2 cellular contexts compared by ENCODE assay signal in the genomic region with DNA sequence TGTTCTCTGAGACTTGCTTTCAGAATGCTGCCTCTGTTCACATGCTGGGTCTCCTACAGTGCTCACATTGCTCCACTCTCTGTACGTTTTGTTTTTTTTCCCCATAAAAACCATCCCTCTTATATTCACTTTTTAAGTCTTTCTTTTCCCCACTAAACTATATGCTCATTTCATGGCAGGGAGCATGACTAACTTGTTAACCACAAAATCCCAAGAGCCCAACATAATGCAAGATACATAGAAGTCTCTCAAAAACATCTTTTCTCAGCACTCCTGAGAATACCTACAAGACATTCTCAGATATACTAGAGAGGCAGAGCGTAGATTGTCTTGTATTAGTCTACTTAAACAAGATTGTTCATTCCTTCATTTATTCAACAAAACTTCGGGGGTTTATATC.
TF ChIP-seq lines count a peak whose summit lies in the region.

No MANE protein-coding gene starts in this region.

TF ChIP-seq in HepG2, 621 proteins besides CTCF, POLR2A, EP300 and RAD21 (continued from another document):
- TF ChIP-seq ZNF607 (CRISPR knock-in tag; IDR thresholded peaks at IDR 0.05; ENCODE audit: borderline replicate concordance) (no peak), MBNL3 (CRISPR knock-in tag; conservative IDR thresholded peaks at IDR 0.05) (no peak), ISX (CRISPR knock-in tag; conservative IDR thresholded peaks at IDR 0.05) (no peak), ZNF251 (CRISPR knock-in tag; IDR thresholded peaks at IDR 0.05) (no peak), POLR2AphosphoS2 (IDR thresholded peaks at IDR 0.05; ENCODE audit: low read depth, low read length) (no peak)

TF ChIP-seq in GM23338, 12 proteins besides CTCF, POLR2A, EP300 and RAD21 (continued from another document):
- TF ChIP-seq, protein P1, sequence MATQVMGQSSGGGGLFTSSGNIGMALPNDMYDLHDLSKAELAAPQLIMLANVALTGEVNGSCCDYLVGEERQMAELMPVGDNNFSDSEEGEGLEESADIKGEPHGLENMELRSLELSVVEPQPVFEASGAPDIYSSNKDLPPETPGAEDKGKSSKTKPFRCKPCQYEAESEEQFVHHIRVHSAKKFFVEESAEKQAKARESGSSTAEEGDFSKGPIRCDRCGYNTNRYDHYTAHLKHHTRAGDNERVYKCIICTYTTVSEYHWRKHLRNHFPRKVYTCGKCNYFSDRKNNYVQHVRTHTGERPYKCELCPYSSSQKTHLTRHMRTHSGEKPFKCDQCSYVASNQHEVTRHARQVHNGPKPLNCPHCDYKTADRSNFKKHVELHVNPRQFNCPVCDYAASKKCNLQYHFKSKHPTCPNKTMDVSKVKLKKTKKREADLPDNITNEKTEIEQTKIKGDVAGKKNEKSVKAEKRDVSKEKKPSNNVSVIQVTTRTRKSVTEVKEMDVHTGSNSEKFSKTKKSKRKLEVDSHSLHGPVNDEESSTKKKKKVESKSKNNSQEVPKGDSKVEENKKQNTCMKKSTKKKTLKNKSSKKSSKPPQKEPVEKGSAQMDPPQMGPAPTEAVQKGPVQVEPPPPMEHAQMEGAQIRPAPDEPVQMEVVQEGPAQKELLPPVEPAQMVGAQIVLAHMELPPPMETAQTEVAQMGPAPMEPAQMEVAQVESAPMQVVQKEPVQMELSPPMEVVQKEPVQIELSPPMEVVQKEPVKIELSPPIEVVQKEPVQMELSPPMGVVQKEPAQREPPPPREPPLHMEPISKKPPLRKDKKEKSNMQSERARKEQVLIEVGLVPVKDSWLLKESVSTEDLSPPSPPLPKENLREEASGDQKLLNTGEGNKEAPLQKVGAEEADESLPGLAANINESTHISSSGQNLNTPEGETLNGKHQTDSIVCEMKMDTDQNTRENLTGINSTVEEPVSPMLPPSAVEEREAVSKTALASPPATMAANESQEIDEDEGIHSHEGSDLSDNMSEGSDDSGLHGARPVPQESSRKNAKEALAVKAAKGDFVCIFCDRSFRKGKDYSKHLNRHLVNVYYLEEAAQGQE (IDR thresholded peaks at IDR 0.05; ENCODE audit: unreplicated experiment), result no peak
- TF ChIP-seq POLR2AphosphoS5 (IDR thresholded peaks at IDR 0.05; ENCODE audit: low read depth), result no peak
- TF ChIP-seq, protein P2, sequence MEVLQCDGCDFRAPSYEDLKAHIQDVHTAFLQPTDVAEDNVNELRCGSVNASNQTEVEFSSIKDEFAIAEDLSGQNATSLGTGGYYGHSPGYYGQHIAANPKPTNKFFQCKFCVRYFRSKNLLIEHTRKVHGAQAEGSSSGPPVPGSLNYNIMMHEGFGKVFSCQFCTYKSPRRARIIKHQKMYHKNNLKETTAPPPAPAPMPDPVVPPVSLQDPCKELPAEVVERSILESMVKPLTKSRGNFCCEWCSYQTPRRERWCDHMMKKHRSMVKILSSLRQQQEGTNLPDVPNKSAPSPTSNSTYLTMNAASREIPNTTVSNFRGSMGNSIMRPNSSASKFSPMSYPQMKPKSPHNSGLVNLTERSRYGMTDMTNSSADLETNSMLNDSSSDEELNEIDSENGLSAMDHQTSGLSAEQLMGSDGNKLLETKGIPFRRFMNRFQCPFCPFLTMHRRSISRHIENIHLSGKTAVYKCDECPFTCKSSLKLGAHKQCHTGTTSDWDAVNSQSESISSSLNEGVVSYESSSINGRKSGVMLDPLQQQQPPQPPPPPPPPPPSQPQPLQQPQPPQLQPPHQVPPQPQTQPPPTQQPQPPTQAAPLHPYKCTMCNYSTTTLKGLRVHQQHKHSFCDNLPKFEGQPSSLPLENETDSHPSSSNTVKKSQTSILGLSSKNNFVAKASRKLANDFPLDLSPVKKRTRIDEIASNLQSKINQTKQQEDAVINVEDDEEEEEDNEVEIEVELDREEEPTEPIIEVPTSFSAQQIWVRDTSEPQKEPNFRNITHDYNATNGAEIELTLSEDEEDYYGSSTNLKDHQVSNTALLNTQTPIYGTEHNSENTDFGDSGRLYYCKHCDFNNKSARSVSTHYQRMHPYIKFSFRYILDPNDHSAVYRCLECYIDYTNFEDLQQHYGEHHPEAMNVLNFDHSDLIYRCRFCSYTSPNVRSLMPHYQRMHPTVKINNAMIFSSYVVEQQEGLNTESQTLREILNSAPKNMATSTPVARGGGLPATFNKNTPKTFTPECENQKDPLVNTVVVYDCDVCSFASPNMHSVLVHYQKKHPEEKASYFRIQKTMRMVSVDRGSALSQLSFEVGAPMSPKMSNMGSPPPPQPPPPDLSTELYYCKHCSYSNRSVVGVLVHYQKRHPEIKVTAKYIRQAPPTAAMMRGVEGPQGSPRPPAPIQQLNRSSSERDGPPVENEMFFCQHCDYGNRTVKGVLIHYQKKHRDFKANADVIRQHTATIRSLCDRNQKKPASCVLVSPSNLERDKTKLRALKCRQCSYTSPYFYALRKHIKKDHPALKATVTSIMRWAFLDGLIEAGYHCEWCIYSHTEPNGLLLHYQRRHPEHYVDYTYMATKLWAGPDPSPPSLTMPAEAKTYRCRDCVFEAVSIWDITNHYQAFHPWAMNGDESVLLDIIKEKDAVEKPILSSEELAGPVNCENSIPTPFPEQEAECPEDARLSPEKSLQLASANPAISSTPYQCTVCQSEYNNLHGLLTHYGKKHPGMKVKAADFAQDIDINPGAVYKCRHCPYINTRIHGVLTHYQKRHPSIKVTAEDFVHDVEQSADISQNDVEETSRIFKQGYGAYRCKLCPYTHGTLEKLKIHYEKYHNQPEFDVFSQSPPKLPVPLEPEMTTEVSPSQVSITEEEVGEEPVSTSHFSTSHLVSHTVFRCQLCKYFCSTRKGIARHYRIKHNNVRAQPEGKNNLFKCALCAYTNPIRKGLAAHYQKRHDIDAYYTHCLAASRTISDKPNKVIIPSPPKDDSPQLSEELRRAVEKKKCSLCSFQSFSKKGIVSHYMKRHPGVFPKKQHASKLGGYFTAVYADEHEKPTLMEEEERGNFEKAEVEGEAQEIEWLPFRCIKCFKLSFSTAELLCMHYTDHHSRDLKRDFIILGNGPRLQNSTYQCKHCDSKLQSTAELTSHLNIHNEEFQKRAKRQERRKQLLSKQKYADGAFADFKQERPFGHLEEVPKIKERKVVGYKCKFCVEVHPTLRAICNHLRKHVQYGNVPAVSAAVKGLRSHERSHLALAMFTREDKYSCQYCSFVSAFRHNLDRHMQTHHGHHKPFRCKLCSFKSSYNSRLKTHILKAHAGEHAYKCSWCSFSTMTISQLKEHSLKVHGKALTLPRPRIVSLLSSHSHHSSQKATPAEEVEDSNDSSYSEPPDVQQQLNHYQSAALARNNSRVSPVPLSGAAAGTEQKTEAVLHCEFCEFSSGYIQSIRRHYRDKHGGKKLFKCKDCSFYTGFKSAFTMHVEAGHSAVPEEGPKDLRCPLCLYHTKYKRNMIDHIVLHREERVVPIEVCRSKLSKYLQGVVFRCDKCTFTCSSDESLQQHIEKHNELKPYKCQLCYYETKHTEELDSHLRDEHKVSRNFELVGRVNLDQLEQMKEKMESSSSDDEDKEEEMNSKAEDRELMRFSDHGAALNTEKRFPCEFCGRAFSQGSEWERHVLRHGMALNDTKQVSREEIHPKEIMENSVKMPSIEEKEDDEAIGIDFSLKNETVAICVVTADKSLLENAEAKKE (CRISPR knock-in tag; IDR thresholded peaks at IDR 0.05), result no peak
- no peak for TF ChIP-seq JUNB (IDR thresholded peaks at IDR 0.05; ENCODE audit: unreplicated experiment)
- no peak for TF ChIP-seq ZNF331 (CRISPR knock-in tag; IDR thresholded peaks at IDR 0.05; ENCODE audit: low read depth)
- TF ChIP-seq, protein P3, sequence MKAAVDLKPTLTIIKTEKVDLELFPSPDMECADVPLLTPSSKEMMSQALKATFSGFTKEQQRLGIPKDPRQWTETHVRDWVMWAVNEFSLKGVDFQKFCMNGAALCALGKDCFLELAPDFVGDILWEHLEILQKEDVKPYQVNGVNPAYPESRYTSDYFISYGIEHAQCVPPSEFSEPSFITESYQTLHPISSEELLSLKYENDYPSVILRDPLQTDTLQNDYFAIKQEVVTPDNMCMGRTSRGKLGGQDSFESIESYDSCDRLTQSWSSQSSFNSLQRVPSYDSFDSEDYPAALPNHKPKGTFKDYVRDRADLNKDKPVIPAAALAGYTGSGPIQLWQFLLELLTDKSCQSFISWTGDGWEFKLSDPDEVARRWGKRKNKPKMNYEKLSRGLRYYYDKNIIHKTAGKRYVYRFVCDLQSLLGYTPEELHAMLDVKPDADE (IDR thresholded peaks at IDR 0.05), result no peak
TF ChIP-seq in GM23338: peak in this region for 0.
